ENCODE assay signal across 20 cellular contexts in genomic region chr12:59085680-59086079, GRCh38.
DNase-seq lines count a peak whose midpoint lies in the region; ATAC-seq and TF ChIP-seq lines count a peak whose summit lies in the region.
"Had no signal": no experiment of that assay in that cellular context is flagged by ENCODE, and none has a peak within 500 bp of the region (broad histone marks: within the 10 kb centered on the region; RNA-seq: fewer than 3 reads in every experiment).

No MANE protein-coding gene starts in this region.

- H3K4me2 ChIP-seq in IMR-90 (ENCODE audit: low read depth, low read length) = no peak overlapping the region
- H3K4me2 ChIP-seq: smooth muscle cell had no signal

- no peaks in the 10 kb centered on the region for H3K9me3 ChIP-seq in IMR-90 (ENCODE audit: control insufficient read depth, insufficient read depth, low read length)
- H3K9me3 ChIP-seq in CD8-positive, alpha-beta T cell (ENCODE audit: low read length) = no peaks in the 10 kb centered on the region
- H3K9me3 ChIP-seq: testis had no signal

- H3K4me1 ChIP-seq in IMR-90 (ENCODE audit: control insufficient read depth, insufficient read depth, low read length) = peaks cover 13% of the 10 kb centered on the region
- H3K4me1 ChIP-seq in CD8-positive, alpha-beta T cell (ENCODE audit: insufficient read depth, low read length) = no peaks in the 10 kb centered on the region
- H3K4me1 ChIP-seq: testis had no signal

- no peak for TF ChIP-seq POLR2A in IMR-90 (IDR thresholded peaks at IDR 0.05; ENCODE audit: low read depth, low read length)

- no peak overlapping the region for H2AK5ac ChIP-seq in IMR-90 (ENCODE audit: low read depth, low read length)

- no peak for TF ChIP-seq CTCF in Calu3 (IDR thresholded peaks at IDR 0.05; ENCODE audit: unreplicated experiment)
- TF ChIP-seq CTCF in IMR-90 (conservative IDR thresholded peaks at IDR 0.05; ENCODE audit: low read depth, low read length) = no peak
- no peak for TF ChIP-seq CTCF in fibroblast of mammary gland (conservative IDR thresholded peaks at IDR 0.05; ENCODE audit: control insufficient read depth, insufficient read depth, low read depth, low read length)
- TF ChIP-seq CTCF in CD8-positive, alpha-beta T cell (IDR thresholded peaks at IDR 0.05) = no peak

- no peaks in the 10 kb centered on the region for H3K27me3 Mint-ChIP-seq in Calu3 (ENCODE audit: unreplicated experiment)
- peaks cover 1% of the 10 kb centered on the region for H3K27me3 Mint-ChIP-seq in CD8-positive, alpha-beta T cell (ENCODE audit: low read depth)
- H3K27me3 Mint-ChIP-seq: CD8-positive, alpha-beta memory T cell; natural killer cell treated with Interleukin-12 subunit alpha and Interleukin-12 subunit beta and Interleukin-15 and Interleukin-18, amount 100 ng/mL, for 72 hours had no signal

- H3K36me3 Mint-ChIP-seq in Calu3 (ENCODE audit: insufficient read depth, unreplicated experiment) = peaks cover 5% of the 10 kb centered on the region
- H3K36me3 Mint-ChIP-seq in CD8-positive, alpha-beta T cell = no peaks in the 10 kb centered on the region
- H3K36me3 Mint-ChIP-seq: CD8-positive, alpha-beta memory T cell; immature natural killer cell; natural killer cell treated with Interleukin-12 subunit alpha and Interleukin-12 subunit beta and Interleukin-15 and Interleukin-18, amount 100 ng/mL, for 72 hours had no signal

- no peak overlapping the region for H3K27ac ChIP-seq in IMR-90 (ENCODE audit: insufficient read depth, low read length)
- no peak overlapping the region for H3K27ac ChIP-seq in CD8-positive, alpha-beta T cell (ENCODE audit: low read depth, low read length)

- no peaks in the 10 kb centered on the region for H3K36me3 ChIP-seq in IMR-90 (ENCODE audit: control insufficient read depth, insufficient read depth, low read length)
- no peaks in the 10 kb centered on the region for H3K36me3 ChIP-seq in CD8-positive, alpha-beta T cell (ENCODE audit: insufficient read depth, low read length)

- no peak for ATAC-seq in IMR-90 (ENCODE audit: low read depth)
- ATAC-seq in CD8-positive, alpha-beta T cell = no peak
- ATAC-seq: activated CD4-positive, alpha-beta T cell treated with anti-CD3 and anti-CD28 coated beads for 36 hours; natural killer cell treated with Interleukin-12 subunit alpha and Interleukin-12 subunit beta and Interleukin-15 and Interleukin-18, amount 100 ng/mL, for 72 hours had no signal

- peak overlapping the region; percentile 17; the same call in 1 of the 2 replicates for H4K91ac ChIP-seq in IMR-90 (ENCODE audit: insufficient read depth, low read depth, low read length)

- no peaks in the 10 kb centered on the region for H3K79me1 ChIP-seq in IMR-90 (ENCODE audit: low read depth in 1 of 2, low read length in 2 of 2)

- no peak overlapping the region for H3K4me3 ChIP-seq in IMR-90 (ENCODE audit: insufficient read depth, low read depth, low read length)
- no peak overlapping the region for H3K4me3 ChIP-seq in fibroblast of mammary gland (ENCODE audit: control insufficient read depth, low read depth, low read length)
- no peak overlapping the region for H3K4me3 ChIP-seq in CD8-positive, alpha-beta T cell (ENCODE audit: low read depth, low read length)
- H3K4me3 ChIP-seq: smooth muscle cell, testis had no signal

- H3K9me1 ChIP-seq in IMR-90 (ENCODE audit: insufficient read depth, low read length) = no peaks in the 10 kb centered on the region

- no peak overlapping the region for H2AFZ ChIP-seq in IMR-90 (replicated peaks; ENCODE audit: low read length, poor library complexity)

- peak overlapping the region; percentile 62 for H3K27ac Mint-ChIP-seq in Calu3 (ENCODE audit: unreplicated experiment)
- H3K27ac Mint-ChIP-seq in CD8-positive, alpha-beta T cell = no peak overlapping the region
- H3K27ac Mint-ChIP-seq: activated CD4-positive, alpha-beta T cell treated with anti-CD3 and anti-CD28 coated beads for 36 hours; CD8-positive, alpha-beta memory T cell; immature natural killer cell; natural killer cell treated with Interleukin-12 subunit alpha and Interleukin-12 subunit beta and Interleukin-15 and Interleukin-18, amount 100 ng/mL, for 72 hours had no signal

- no CpG with 5 or more reads among the region's 3 CpGs for WGBS in IMR-90 (ENCODE audit: extremely low coverage in 2 of 2, insufficient read length in 1 of 2), 2 experiments

- H4K8ac ChIP-seq in IMR-90 (ENCODE audit: low read depth in 2 of 2, low read length in 2 of 2) = peak overlapping the region in 1 of 2 experiments; percentile 97; a peak in 1 of 4 replicates

- dilution Hi-C loops in IMR-90 (cut with HindIII; ENCODE audit: low sequenced_read_pairs, unreplicated experiment) = no loop called here

- peak overlapping the region; percentile 53; the same call in 1 of the 2 replicates for H2BK120ac ChIP-seq in IMR-90 (ENCODE audit: low read depth, low read length)

- H3K14ac ChIP-seq in IMR-90 (replicated peaks; ENCODE audit: low read depth, low read length) = 0 out of 2 replicates have a peak overlapping the region, but pooled peaks have one; percentile 29

- no peak overlapping the region for H2AK9ac ChIP-seq in IMR-90 (replicated peaks; ENCODE audit: low read depth, low read length, poor library complexity)

- no peak overlapping the region for H3K23ac ChIP-seq in IMR-90 (ENCODE audit: low read depth, low read length)

- H2BK20ac ChIP-seq in IMR-90 (ENCODE audit: low read depth, low read length) = peak overlapping the region; percentile 15; the same call in 1 of the 2 replicates

- CTCF ChIA-PET in Calu3 (lab: Charles Lee) = interaction anchor here (0.6 to 2.3 kb wide), 7 partner anchors 10 to 545 kb away, joined by 3 to 9 read pairs (median 4); no protein-coding TSS in a partner anchor
- CTCF ChIA-PET in IMR-90 (lab: Yijun Ruan, JAX) = interaction anchor here (0.6 to 3.5 kb wide), 3 partner anchors 49 to 660 kb away, joined by 3 to 30 read pairs (median 3); no protein-coding TSS in a partner anchor
- CTCF ChIA-PET in CD8-positive, alpha-beta T cell (lab: Charles Lee) = no interaction called here

- no peaks in the 10 kb centered on the region for H3K27me3 ChIP-seq in IMR-90 (ENCODE audit: control insufficient read depth, insufficient read depth, low read length)
- H3K27me3 ChIP-seq in CD8-positive, alpha-beta T cell (ENCODE audit: insufficient read depth, low read length) = no peaks in the 10 kb centered on the region
- H3K27me3 ChIP-seq: testis had no signal

- no peaks in the 10 kb centered on the region for H3K9me3 Mint-ChIP-seq in Calu3 (ENCODE audit: low read depth, unreplicated experiment)
- H3K9me3 Mint-ChIP-seq in CD8-positive, alpha-beta T cell = peaks cover 3% of the 10 kb centered on the region

- H2BK15ac ChIP-seq in IMR-90 (ENCODE audit: low read depth, low read length) = no peak overlapping the region; the same call in 2 of the 3 replicates

- no peaks in the 10 kb centered on the region for H4K20me1 ChIP-seq in IMR-90 (ENCODE audit: insufficient read depth, low read length)

- BruUV-seq in Calu3 (replicated peaks; lab: Mats Ljungman, UMichigan) (no TSS peak), IMR-90 (replicated peaks; lab: Mats Ljungman, UMichigan) (no TSS peak)

- no peak for TF ChIP-seq RAD21 in IMR-90 (IDR thresholded peaks at IDR 0.05; ENCODE audit: low read length)

- in situ Hi-C loops in IMR-90 (cut with MboI; ENCODE audit: low sequenced_read_pairs) = loop anchor here (10.0 kb wide), 2 partner anchors 171 to 741 kb away; no protein-coding TSS in a partner anchor

- intact Hi-C loops in Calu3 (cut with micrococcal nuclease; ENCODE audit: unreplicated experiment) (loop anchor here (2.0 to 5.0 kb wide), 2 partner anchors 739 to 1103 kb away; no protein-coding TSS in a partner anchor), IMR-90 (cut with micrococcal nuclease) (loop anchor here (2.0 to 10.0 kb wide), 3 partner anchors 321 to 1103 kb away; no protein-coding TSS in a partner anchor)
- intact Hi-C loops in CD8-positive, alpha-beta T cell (cut with DNase I, micrococcal nuclease) = no loop called here

- no peak overlapping the region for H3K56ac ChIP-seq in IMR-90 (ENCODE audit: extremely low read depth, insufficient read depth, low read length)

- peak overlapping the region; percentile 50; the same call in 1 of the 2 replicates for H4K5ac ChIP-seq in IMR-90 (ENCODE audit: low read depth, low read length)

- POLR2A ChIA-PET in IMR-90 (lab: Charles Lee; ENCODE audit: unreplicated experiment) = interaction anchor here (0.6 kb wide), 1 partner anchor 45 kb away, joined by 7 read pairs; no protein-coding TSS in a partner anchor
- POLR2A ChIA-PET in CD8-positive, alpha-beta T cell (lab: Charles Lee) = no interaction called here

- peaks cover 68% of the 10 kb centered on the region for H3K4me1 Mint-ChIP-seq in Calu3 (ENCODE audit: low read depth, unreplicated experiment)
- no peaks in the 10 kb centered on the region for H3K4me1 Mint-ChIP-seq in CD8-positive, alpha-beta T cell (ENCODE audit: low read depth)
- H3K4me1 Mint-ChIP-seq: activated CD4-positive, alpha-beta T cell treated with anti-CD3 and anti-CD28 coated beads for 36 hours; CD8-positive, alpha-beta memory T cell; immature natural killer cell had no signal

- H3K9ac ChIP-seq in IMR-90 (ENCODE audit: low read depth, low read length) = no peak overlapping the region

- H3K18ac ChIP-seq in IMR-90 (ENCODE audit: low read depth, low read length) = peak overlapping the region; percentile 10

- no peak for DNase-seq in Calu3
- DNase-seq in IMR-90 = no peak
- peak; percentile 85 for DNase-seq in NCI-H748 treated with DMSO at 0.1 percent for 48 hours (lab: John Stamatoyannopoulos, UW)
- DNase-seq in fibroblast of mammary gland (ENCODE audit: low read depth) = peak; percentile 51
- no peak for DNase-seq in CD8-positive, alpha-beta T cell
- DNase-seq in D341Med (ENCODE audit: low spot score) = no peak
- DNase-seq in NCI-H226 = no peak
- DNase-seq in glomerular visceral epithelial cell (ENCODE audit: extremely low spot score) = no peak
- DNase-seq: activated CD4-positive, alpha-beta T cell treated with anti-CD3 and anti-CD28 coated beads for 36 hours; activated gamma-delta T cell; amygdala; CD8-positive, alpha-beta memory T cell; cerebellar nuclear complex; glutamatergic neuron; immature natural killer cell; OCI-M1; T-helper 9 cell had no signal

- H2BK5ac ChIP-seq in IMR-90 (ENCODE audit: low read depth, low read length, poor library complexity, severe bottlenecking) = peak overlapping the region; percentile 16

- peak overlapping the region; percentile 35 for H3K4me3 Mint-ChIP-seq in Calu3 (ENCODE audit: low read depth, unreplicated experiment)
- no peak overlapping the region for H3K4me3 Mint-ChIP-seq in CD8-positive, alpha-beta T cell
- H3K4me3 Mint-ChIP-seq: activated CD4-positive, alpha-beta T cell treated with anti-CD3 and anti-CD28 coated beads for 36 hours; CD8-positive, alpha-beta memory T cell; immature natural killer cell; natural killer cell treated with Interleukin-12 subunit alpha and Interleukin-12 subunit beta and Interleukin-15 and Interleukin-18, amount 100 ng/mL, for 72 hours had no signal

- H3K4ac ChIP-seq in IMR-90 (ENCODE audit: low read depth, low read length) = peak overlapping the region; percentile 30; the same call in 1 of the 2 replicates

TF ChIP-seq in IMR-90, 13 proteins besides CTCF, POLR2A, EP300 and RAD21 (continues in another document):
- TF ChIP-seq FOS (IDR thresholded peaks at IDR 0.05; ENCODE audit: low read depth, low read length) (no peak), SMC3 (IDR thresholded peaks at IDR 0.05; ENCODE audit: low read depth, low read length) (no peak), MAZ (IDR thresholded peaks at IDR 0.05; ENCODE audit: borderline replicate concordance, low read depth, low read length) (no peak), NFE2L2 (IDR thresholded peaks at IDR 0.05; ENCODE audit: low read depth, low read length) (no peak)

Comparison
In these comparisons a context has a peak if more than half of its experiments do, and no peak if none do; other contexts are left out.
1. DNase-seq: peak in NCI-H748 treated with DMSO at 0.1 percent for 48 hours (single experiment) and fibroblast of mammary gland (single experiment); none in Calu3 (single experiment), IMR-90 (single experiment), CD8-positive, alpha-beta T cell (0 of 7), D341Med (single experiment), NCI-H226 (single experiment) and glomerular visceral epithelial cell (single experiment).
2. intact Hi-C loops: an anchor here in Calu3 (2.0 to 5.0 kb wide) and IMR-90 (2.0 to 10.0 kb wide); none called in CD8-positive, alpha-beta T cell.